ENCODE assay signal across 20 cellular contexts in the genomic region with DNA sequence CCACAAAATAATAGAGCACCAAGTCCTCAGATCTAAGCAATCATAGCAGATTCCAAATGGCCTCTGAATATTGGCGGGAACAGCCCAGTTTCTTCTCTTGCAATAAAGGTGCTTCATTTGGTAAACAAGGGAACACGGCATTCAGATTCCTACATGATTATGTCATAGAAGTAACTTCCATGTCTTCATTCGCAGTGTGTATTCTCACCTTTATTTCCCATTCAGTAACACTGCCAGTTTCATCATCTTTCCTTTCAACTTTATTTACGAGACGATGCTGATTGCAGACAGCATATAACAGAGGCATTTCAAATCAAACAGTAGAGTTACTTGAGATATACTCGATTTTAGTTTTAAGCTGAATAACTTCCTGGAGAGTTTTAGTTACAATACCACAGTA. TPM values are rescaled to one million over a fixed set of nuclear protein-coding genes. Genes with fewer than 3 reads are reported as not detected.
DNase-seq lines count a peak whose midpoint lies in the region; FAIRE-seq and TF ChIP-seq lines count a peak whose summit lies in the region.
"Had no signal": no experiment of that assay in that cellular context is flagged by ENCODE, and none has a peak within 500 bp of the region (broad histone marks: within the 10 kb centered on the region; RNA-seq: fewer than 3 reads in every experiment).

No MANE protein-coding gene starts in this region.

- H3K9me3 ChIP-seq in neural progenitor cell (ENCODE audit: low read depth) = no peaks in the 10 kb centered on the region
- H3K9me3 ChIP-seq: heart left ventricle, psoas muscle, tibial nerve had no signal

- H3K36me3 ChIP-seq in neural progenitor cell = no peaks in the 10 kb centered on the region
- H3K36me3 ChIP-seq: heart left ventricle, tibial nerve had no signal

- no peaks in the 10 kb centered on the region for H3K4me1 Mint-ChIP-seq in neural progenitor cell
- H3K4me1 Mint-ChIP-seq: nephron progenitor cell had no signal

- H3K27me3 ChIP-seq in neural progenitor cell = no peaks in the 10 kb centered on the region

- peak; percentile 44 for FAIRE-seq in GM19239 (lab: Jason Lieb, UNC)
- FAIRE-seq: keratinocyte had no signal

- peaks cover 2% of the 10 kb centered on the region for H3K9me3 Mint-ChIP-seq in neural progenitor cell

- H4K20me1 ChIP-seq in neural progenitor cell (ENCODE audit: low read depth) = no peaks in the 10 kb centered on the region

- no peaks in the 10 kb centered on the region for H3K79me2 ChIP-seq in neural progenitor cell (ENCODE audit: low read depth)

- H3K4me3 Mint-ChIP-seq in neural progenitor cell = no peak overlapping the region
- H3K4me3 Mint-ChIP-seq: nephron progenitor cell had no signal

- no peak overlapping the region for H3K4me3 ChIP-seq in neural progenitor cell
- H3K4me3 ChIP-seq: heart left ventricle, psoas muscle, tibial nerve had no signal

- H3F3A ChIP-seq in neural progenitor cell (ENCODE audit: low read depth) = no peaks in the 10 kb centered on the region

- TF ChIP-seq CTCF in neural progenitor cell (IDR thresholded peaks at IDR 0.05) = no peak

- peaks cover 5% of the 10 kb centered on the region for H3K4me1 ChIP-seq in neural progenitor cell
- H3K4me1 ChIP-seq: heart left ventricle, psoas muscle, tibial nerve had no signal

- no peak overlapping the region for H3K4me2 ChIP-seq in neural progenitor cell

- H2AFZ ChIP-seq in neural progenitor cell (replicated peaks) = peak overlapping the region; percentile 22

- peaks cover 2% of the 10 kb centered on the region for H3K27me3 Mint-ChIP-seq in neural progenitor cell (ENCODE audit: insufficient read depth, low read depth)

- no peak overlapping the region for H3K9ac ChIP-seq in neural progenitor cell

- no peak overlapping the region for H3K27ac ChIP-seq in neural progenitor cell
- H3K27ac ChIP-seq: heart left ventricle, psoas muscle, tibial nerve had no signal

- DNase-seq in GM19239 (ENCODE audit: insufficient read length, low spot score) = no peak
- DNase-seq in HT-29 (ENCODE audit: low spot score) = peak; percentile 16
- peak; percentile 41 for DNase-seq in amniotic epithelial cell (ENCODE audit: low read depth)
- no peak for DNase-seq in neural progenitor cell (ENCODE audit: low spot score)
- no peak for DNase-seq in NCI-H526 treated with DMSO at 0.1 percent for 48 hours (lab: John Stamatoyannopoulos, UW)
- DNase-seq in mesenteric fat pad (ENCODE audit: low spot score) = no peak
- no peak for DNase-seq in NK-92 treated with Interleukin-12 subunit alpha and Interleukin-12 subunit beta, amount 100 ng/mL, for 24 hours (lab: John Stamatoyannopoulos, UW)
- DNase-seq: activated CD8-positive, alpha-beta memory T cell treated with anti-CD3 and anti-CD28 coated beads for 24 hours; C1 segment of cervical spinal cord; DMS153; heart left ventricle; KBM-7; mesenchymal stem cell; NCI-H1105; nephron progenitor cell; psoas muscle; stimulated activated naive CD4-positive, alpha-beta T cell treated with Interleukin-2 at 50 U/mL for 16 hours had no signal

- no peak overlapping the region for H3K27ac Mint-ChIP-seq in neural progenitor cell
- H3K27ac Mint-ChIP-seq: nephron progenitor cell had no signal

- no peaks in the 10 kb centered on the region for H3K36me3 Mint-ChIP-seq in neural progenitor cell

RNA-seq across cellular contexts. Expression of gene KLF18, which starts 13.2 kb away (rescaled TPM):
- not detected in 2 replicates for total RNA-seq in HT-29 (2014; rRNA removed; shearing (Covaris generic))
- total RNA-seq in neural progenitor cell (ENCODE audit: low replicate concordance) (not detected in 2 replicates), mesenteric fat pad (not detected)
- total RNA-seq: heart left ventricle, psoas muscle, SK-MEL-5, tibial nerve had no signal

RNA-seq across cellular contexts. Expression of gene KLF17, which starts 36.0 kb away (rescaled TPM):
- total RNA-seq in HT-29 (2014; rRNA removed; shearing (Covaris generic)) = not detected in 2 replicates
- total RNA-seq in neural progenitor cell (ENCODE audit: low replicate concordance) (not detected in 2 replicates), mesenteric fat pad (not detected)
- total RNA-seq: heart left ventricle, psoas muscle, SK-MEL-5, tibial nerve had no signal

RNA-seq across cellular contexts. Expression of gene DMAP1, which starts 58.6 kb away (rescaled TPM):
- total RNA-seq in HT-29 (2014; rRNA removed; shearing (Covaris generic)) = 29.7 and 43.9 TPM in 2 replicates
- 22.3 and 29.8 TPM in 2 replicates for total RNA-seq in neural progenitor cell (ENCODE audit: low replicate concordance)
- 27.5 TPM for total RNA-seq in mesenteric fat pad

Comparison
In these comparisons a context has a peak if more than half of its experiments do, and no peak if none do; other contexts are left out.
1. DNase-seq: peak in HT-29 (single experiment) and amniotic epithelial cell (single experiment); none in GM19239 (single experiment), neural progenitor cell (single experiment), NCI-H526 treated with DMSO at 0.1 percent for 48 hours (single experiment), mesenteric fat pad (single experiment) and NK-92 treated with Interleukin-12 subunit alpha and Interleukin-12 subunit beta, amount 100 ng/mL, for 24 hours (single experiment).